In genomic region chr22:20507253-20508066, GRCh38 we compare ENCODE assay signal across 8 cellular contexts. TPM values are rescaled to one million over a fixed set of nuclear protein-coding genes. Genes with fewer than 3 reads are reported as not detected.
A peak's percentile ranks its signal among the peaks of the same experiment; 100 is the strongest.
DNase-seq lines count a peak whose midpoint lies in the region; ATAC-seq and TF ChIP-seq lines count a peak whose summit lies in the region.

Gene MED15, plus strand, starts transcription at chr22:20507610. Its CDS starts 69 bp downstream, at chr22:20507679.

- peaks cover 29% of the 10 kb centered on the region for H3K36me3 Mint-ChIP-seq in activated CD4-positive, alpha-beta T cell treated with anti-CD3 and anti-CD28 coated beads for 36 hours (ENCODE audit: low read depth)

- no peaks in the 10 kb centered on the region for H3K27me3 Mint-ChIP-seq in activated CD4-positive, alpha-beta T cell treated with anti-CD3 and anti-CD28 coated beads for 36 hours

- peaks cover 50% of the 10 kb centered on the region for H3K4me1 Mint-ChIP-seq in activated CD4-positive, alpha-beta T cell treated with anti-CD3 and anti-CD28 coated beads for 36 hours

- peak within 1 kb of the TSS; percentile 96 for H3K27ac Mint-ChIP-seq in activated CD4-positive, alpha-beta T cell treated with anti-CD3 and anti-CD28 coated beads for 36 hours

- ATAC-seq in GM19023 (IDR thresholded peaks at IDR 0.05; ENCODE audit: unreplicated experiment) (peak; percentile 83), HG03280 (IDR thresholded peaks at IDR 0.05; ENCODE audit: unreplicated experiment) (peak; percentile 94)
- ATAC-seq in activated CD4-positive, alpha-beta T cell treated with anti-CD3 and anti-CD28 coated beads for 36 hours = peak; percentile 85

- no peaks in the 10 kb centered on the region for H3K9me3 Mint-ChIP-seq in activated CD4-positive, alpha-beta T cell treated with anti-CD3 and anti-CD28 coated beads for 36 hours (ENCODE audit: low read depth)

- peak within 1 kb of the TSS; percentile 85 for H3K4me3 Mint-ChIP-seq in activated CD4-positive, alpha-beta T cell treated with anti-CD3 and anti-CD28 coated beads for 36 hours

- CTCF ChIA-PET in activated CD4-positive, alpha-beta T cell treated with anti-CD3 and anti-CD28 coated beads for 36 hours (lab: Charles Lee) = interaction anchor here (1.0 to 5.2 kb wide), 11 partner anchors 10 to 89 kb away, joined by 3 to 30 read pairs (median 6); no protein-coding TSS in a partner anchor

- TF ChIP-seq CTCF in AG09319 (IDR thresholded peaks at IDR 0.05; ENCODE audit: low read depth, low read length) (no peak), choroid plexus epithelial cell (conservative IDR thresholded peaks at IDR 0.05; ENCODE audit: low read depth, low read length) (no peak)

- intact Hi-C loops in activated CD4-positive, alpha-beta T cell treated with anti-CD3 and anti-CD28 coated beads for 36 hours (cut with DNase I, micrococcal nuclease) = loop anchor here (1.0 to 5.0 kb wide), 17 partner anchors 11 to 615 kb away; partner anchors contain the start of genes CRKL (in 1 of the 2), PI4KA (in 1 of the 2), THAP7 (in 1 of the 2) and TRMT2A (in 1 of the 2)

- DNase-seq in AG09319 (ENCODE audit: extremely low read depth, low read depth) = peak; percentile 51
- peak; percentile 82 to 89 for DNase-seq in NCI-H524 (lab: John Stamatoyannopoulos, UW)
- DNase-seq in activated CD4-positive, alpha-beta T cell treated with anti-CD3 and anti-CD28 coated beads for 36 hours = peak; percentile 95
- peak; percentile 90 for DNase-seq in choroid plexus epithelial cell (ENCODE audit: low read depth)
- DNase-seq in stimulated activated CD4-positive, alpha-beta T cell treated with anti-CD3 and anti-CD28 coated beads, Interleukin-1b, Interleukin-23, amount 100 ng/mL, for 4 hours (ENCODE audit: low read depth in 2 of 2) = peak; percentile 79 to 80

- POLR2A ChIA-PET in activated CD4-positive, alpha-beta T cell treated with anti-CD3 and anti-CD28 coated beads for 36 hours (lab: Charles Lee) = interaction anchor here (0.5 to 1.8 kb wide), 10 partner anchors 13 to 188 kb away, joined by 3 to 14 read pairs (median 6); partner anchors contain the start of gene DGCR6L

- peak within 1 kb of the TSS; percentile 80 for H3K27ac ChIP-seq in layer of hippocampus (ENCODE audit: low read depth, low read length)

- H3K27me3 ChIP-seq in layer of hippocampus (ENCODE audit: control insufficient read depth, insufficient read depth, low read length) = no peaks in the 10 kb centered on the region

- H3K4me3 ChIP-seq in choroid plexus epithelial cell (ENCODE audit: low read depth, low read length) = peak within 1 kb of the TSS; percentile 77

RNA-seq across cellular contexts. Expression of gene MED15, which starts in this region (rescaled TPM):
- 100 to 1,000 TPM in 1 of 2 experiments, 10 to 100 TPM in 1; 84.4 to 107 TPM for total RNA-seq in activated CD4-positive, alpha-beta T cell treated with anti-CD3 and anti-CD28 coated beads for 36 hours

Comparison
In these comparisons a context has a peak if more than half of its experiments do, and no peak if none do; other contexts are left out.
1. Peak in every context shown above with its lines: DNase-seq, ATAC-seq, H3K4me3 ChIP-seq and H3K27ac ChIP-seq.